In the genomic region with DNA sequence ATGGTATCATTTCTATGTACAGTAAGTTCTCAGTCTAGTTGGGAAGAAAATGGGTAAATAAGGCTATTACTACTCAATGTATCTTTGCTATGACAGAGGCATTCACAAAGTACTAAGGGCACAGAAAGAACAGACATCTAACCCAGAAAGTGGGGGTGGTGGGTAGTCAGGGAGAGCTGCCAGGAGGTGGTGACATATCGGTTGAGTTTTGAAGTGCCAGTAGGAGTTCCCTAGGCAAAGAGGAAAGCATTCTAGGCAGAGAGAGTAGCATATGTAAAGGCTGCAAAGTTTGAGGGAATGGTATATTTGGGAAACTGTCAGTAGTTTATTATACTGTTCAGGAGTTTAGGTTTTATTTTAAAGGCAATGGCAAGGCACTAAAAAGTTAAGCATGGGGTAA, we compare ENCODE assay signal across 4 cellular contexts.
"Had no signal": no experiment of that assay in that cellular context is flagged by ENCODE, and none has a peak within 500 bp of the region (broad histone marks: within the 10 kb centered on the region; RNA-seq: fewer than 3 reads in every experiment).

No MANE protein-coding gene starts in this region.

- H2AFZ ChIP-seq: GM23338 had no signal

- H3K27ac ChIP-seq: KMS-11 had no signal

- H3K4me2 ChIP-seq: GM23338, KMS-11 had no signal

- DNase-seq: HCEC 1CT, KBM-7 had no signal

- H3K9ac ChIP-seq: KMS-11 had no signal

- H3K4me3 ChIP-seq: GM23338 had no signal
